ENCODE assay signal across 8 cellular contexts in genomic region chr12:104358353-104359003, GRCh38. TPM values are rescaled to one million over a fixed set of nuclear protein-coding genes. Genes with fewer than 3 reads are reported as not detected.
A peak's percentile ranks its signal among the peaks of the same experiment; 100 is the strongest.
DNase-seq lines count a peak whose midpoint lies in the region; ATAC-seq, FAIRE-seq and TF ChIP-seq lines count a peak whose summit lies in the region.

No MANE protein-coding gene starts in this region.

- H3K9me2 ChIP-seq in OCI-LY7 (ENCODE audit: insufficient read depth, low read length) = no peaks in the 10 kb centered on the region

- CTCF ChIA-PET in AG04450 (lab: Charles Lee) = interaction anchor here (0.6 to 1.6 kb wide), 6 partner anchors 12 to 584 kb away, joined by 3 to 4 read pairs (median 3); no protein-coding TSS in a partner anchor
- CTCF ChIA-PET in OCI-LY7 (lab: Charles Lee; ENCODE audit: unreplicated experiment) = interaction anchor here (0.6 kb wide), 1 partner anchor 208 kb away, joined by 3 read pairs; no protein-coding TSS in a partner anchor

- TF ChIP-seq CTCF in AG04450 (IDR thresholded peaks at IDR 0.05; ENCODE audit: low read depth, low read length) = peak; percentile 74
- peak; percentile 88 for TF ChIP-seq CTCF in OCI-LY7 (conservative IDR thresholded peaks at IDR 0.05; ENCODE audit: low read length)
- peak; percentile 41 to 77 (median 75) for TF ChIP-seq CTCF in pancreas (IDR thresholded peaks at IDR 0.05)
- peak; percentile 81 to 91 (median 84) for TF ChIP-seq CTCF in upper lobe of left lung (IDR thresholded peaks at IDR 0.05)

- intact Hi-C loops in OCI-LY7 (cut with micrococcal nuclease; ENCODE audit: unreplicated experiment) = loop anchor here (1.0 to 10.0 kb wide), 3 partner anchors 157 to 474 kb away; partner anchors contain the start of gene HCFC2
- intact Hi-C loops in pancreas (cut with DNase I) = loop anchor here in 2 of 3 donors (5.0 kb wide), 2 partner anchors 151 to 156 kb away; no protein-coding TSS in a partner anchor

- no peaks in the 10 kb centered on the region for H3K79me2 ChIP-seq in OCI-LY7 (ENCODE audit: insufficient read depth, low read depth, low read length)

- no peak for TF ChIP-seq POLR2A in upper lobe of left lung (IDR thresholded peaks at IDR 0.05)

- no peak for TF ChIP-seq EP300 in upper lobe of left lung (IDR thresholded peaks at IDR 0.05)

- POLR2A ChIA-PET in AG04450 (lab: Yijun Ruan, JAX) (no interaction called here), OCI-LY7 (lab: Charles Lee) (interaction anchor here (0.6 to 0.7 kb wide), 4 partner anchors 42 to 454 kb away, joined by 3 read pairs; no protein-coding TSS in a partner anchor)

- H3K4me2 ChIP-seq in OCI-LY7 (ENCODE audit: low read length) = no peak overlapping the region

- no TSS peak for BruUV-seq in OCI-LY7 (replicated peaks; lab: Mats Ljungman, UMichigan)

- FAIRE-seq in pancreas (lab: Jason Lieb, UNC) = no peak

- H3K4me1 ChIP-seq in OCI-LY7 (ENCODE audit: insufficient read depth, low read length, poor library complexity, severe bottlenecking) = no peaks in the 10 kb centered on the region
- H3K4me1 ChIP-seq in pancreas = no peaks in the 10 kb centered on the region
- no peaks in the 10 kb centered on the region for H3K4me1 ChIP-seq in upper lobe of left lung

- H3K27ac ChIP-seq in AG04450 (ENCODE audit: low read depth, low read length) (no peak overlapping the region), OCI-LY7 (ENCODE audit: low read depth, low read length, poor library complexity, severe bottlenecking) (no peak overlapping the region), pancreas (no peak overlapping the region), upper lobe of left lung (no peak overlapping the region)

- H3K4me3 ChIP-seq in AG04450 (ENCODE audit: low read depth, low read length) (no peak overlapping the region), OCI-LY7 (ENCODE audit: low read depth, low read length, poor library complexity, severe bottlenecking) (no peak overlapping the region), pancreas (no peak overlapping the region), upper lobe of left lung (no peak overlapping the region)

- H4K20me1 ChIP-seq in OCI-LY7 (ENCODE audit: insufficient read depth, low read length) = no peaks in the 10 kb centered on the region

- WGBS in pancreas, 2 donors = 54 to 60% methylated on average over 5 of the region's 5 CpGs
- 66 to 74% methylated on average over 5 of the region's 5 CpGs for WGBS in upper lobe of left lung, 2 donors

- H2AFZ ChIP-seq in OCI-LY7 (ENCODE audit: low read length) = no peak overlapping the region

- no peak for DNase-seq in AG04450 (ENCODE audit: low read depth, low spot score)
- DNase-seq in OCI-LY7 (ENCODE audit: low spot score) = peak; percentile 84
- peak; percentile 66 for DNase-seq in activated T-cell treated with anti-CD3 and anti-CD28 coated beads, Interleukin-2, amount 50 U/mL, for 1 hour
- DNase-seq in fibroblast of peridontal ligament (ENCODE audit: extremely low read depth) = peak; percentile 59
- DNase-seq in pancreas = peak in 5 of 6 donors; percentile 38 to 70 (median 52)
- peak in 1 of 2 donors; percentile 74 for DNase-seq in upper lobe of left lung

- ATAC-seq in GM18520 (IDR thresholded peaks at IDR 0.05; ENCODE audit: unreplicated experiment) (peak; percentile 65), HG03196 (IDR thresholded peaks at IDR 0.05; ENCODE audit: unreplicated experiment) (peak; percentile 59), pancreas (peak; percentile 79 to 96 (median 92)), upper lobe of left lung (ENCODE audit: low FRiP score in 2 of 2) (peak; percentile 83 to 89)

- H3K27me3 ChIP-seq in AG04450 (ENCODE audit: control insufficient read depth, insufficient read depth, low read length) (no peaks in the 10 kb centered on the region), pancreas (no peaks in the 10 kb centered on the region), upper lobe of left lung (no peaks in the 10 kb centered on the region)

- H3K36me3 ChIP-seq in OCI-LY7 (ENCODE audit: insufficient read depth, low read length) = peaks cover 17% of the 10 kb centered on the region; the same call in 1 of the 2 replicates
- no peaks in the 10 kb centered on the region for H3K36me3 ChIP-seq in pancreas
- peaks cover 0 to 18% (median 0%) of the 10 kb centered on the region in 4 donors for H3K36me3 ChIP-seq in upper lobe of left lung

- H3K9me3 ChIP-seq in AG04450 (ENCODE audit: control insufficient read depth, insufficient read depth, low read length) (peaks cover 6% of the 10 kb centered on the region; the same call in 1 of the 2 replicates), OCI-LY7 (ENCODE audit: low read length) (peaks cover 3% of the 10 kb centered on the region; the same call in 1 of the 2 replicates), pancreas (no peaks in the 10 kb centered on the region), upper lobe of left lung (peaks cover 0 to 4% (median 0%) of the 10 kb centered on the region in 4 donors)

RNA-seq across cellular contexts. Expression of gene EID3, which starts 54.9 kb away (rescaled TPM):
- polyA plus RNA-seq in AG04450 (2011; rRNA removed) (1.8 and 2.5 TPM in 2 replicates), pancreas (1 to 10 TPM; 1.2 to 2.4 TPM)
- polyA minus RNA-seq in AG04450 (2011; rRNA and poly(A)+ RNA removed) = 8.6 and 14.7 TPM in 2 replicates
- 7.2 and 8.2 TPM in 2 replicates for total RNA-seq in OCI-LY7 (2014; rRNA removed; shearing (Covaris generic))
- total RNA-seq in OCI-LY7 (2022) (5.1 and 5.5 TPM in 2 replicates), pancreas (1 to 10 TPM in 5 of 6 donors, under 1 TPM in 1; 0.98 to 1.6 (median 1.2) TPM), upper lobe of left lung (10 to 100 TPM in 3 of 6 donors, 1 to 10 TPM in 3; 2.5 to 62.9 (median 13.9) TPM)
